In the genomic region with DNA sequence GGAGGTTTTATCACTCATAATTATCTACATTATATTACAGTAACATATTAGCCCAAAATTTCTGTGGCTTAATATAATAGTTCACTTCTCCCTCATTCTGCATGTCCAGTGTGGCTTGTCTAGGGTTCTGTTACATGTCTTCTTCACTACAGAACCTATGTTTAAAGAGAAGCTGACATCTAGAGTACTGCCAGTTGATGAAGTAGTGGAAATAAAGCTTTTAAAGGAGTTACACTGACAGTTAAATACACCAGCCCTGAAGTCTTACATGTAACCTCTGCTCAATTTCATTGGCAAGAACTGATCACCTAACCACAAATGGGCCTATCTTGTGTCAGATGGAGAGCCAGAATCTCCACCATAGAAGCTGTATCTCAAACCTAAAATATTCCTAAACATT, we compare ENCODE assay signal across 1 cellular context.
TF ChIP-seq lines count a peak whose summit lies in the region.

No MANE protein-coding gene starts in this region.

TF ChIP-seq in SK-N-SH, 30 proteins besides CTCF, POLR2A, EP300 and RAD21 (continued from another document):
- TF ChIP-seq, protein P1, sequence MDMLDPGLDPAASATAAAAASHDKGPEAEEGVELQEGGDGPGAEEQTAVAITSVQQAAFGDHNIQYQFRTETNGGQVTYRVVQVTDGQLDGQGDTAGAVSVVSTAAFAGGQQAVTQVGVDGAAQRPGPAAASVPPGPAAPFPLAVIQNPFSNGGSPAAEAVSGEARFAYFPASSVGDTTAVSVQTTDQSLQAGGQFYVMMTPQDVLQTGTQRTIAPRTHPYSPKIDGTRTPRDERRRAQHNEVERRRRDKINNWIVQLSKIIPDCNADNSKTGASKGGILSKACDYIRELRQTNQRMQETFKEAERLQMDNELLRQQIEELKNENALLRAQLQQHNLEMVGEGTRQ (IDR thresholded peaks at IDR 0.05; ENCODE audit: borderline replicate concordance, low read depth, low read length): no peak
- TF ChIP-seq RFX5 (IDR thresholded peaks at IDR 0.05; ENCODE audit: low read length): no peak
- no peak for TF ChIP-seq POLR2AphosphoS5 (IDR thresholded peaks at IDR 0.05; ENCODE audit: low read depth, low read length)
- TF ChIP-seq, protein P2, sequence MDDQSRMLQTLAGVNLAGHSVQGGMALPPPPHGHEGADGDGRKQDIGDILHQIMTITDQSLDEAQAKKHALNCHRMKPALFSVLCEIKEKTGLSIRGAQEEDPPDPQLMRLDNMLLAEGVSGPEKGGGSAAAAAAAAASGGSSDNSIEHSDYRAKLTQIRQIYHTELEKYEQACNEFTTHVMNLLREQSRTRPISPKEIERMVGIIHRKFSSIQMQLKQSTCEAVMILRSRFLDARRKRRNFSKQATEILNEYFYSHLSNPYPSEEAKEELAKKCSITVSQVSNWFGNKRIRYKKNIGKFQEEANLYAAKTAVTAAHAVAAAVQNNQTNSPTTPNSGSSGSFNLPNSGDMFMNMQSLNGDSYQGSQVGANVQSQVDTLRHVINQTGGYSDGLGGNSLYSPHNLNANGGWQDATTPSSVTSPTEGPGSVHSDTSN (IDR thresholded peaks at IDR 0.05): no peak
- TF ChIP-seq SMC3 (IDR thresholded peaks at IDR 0.05; ENCODE audit: low read depth, low read length): no peak
- TF ChIP-seq, protein P3, sequence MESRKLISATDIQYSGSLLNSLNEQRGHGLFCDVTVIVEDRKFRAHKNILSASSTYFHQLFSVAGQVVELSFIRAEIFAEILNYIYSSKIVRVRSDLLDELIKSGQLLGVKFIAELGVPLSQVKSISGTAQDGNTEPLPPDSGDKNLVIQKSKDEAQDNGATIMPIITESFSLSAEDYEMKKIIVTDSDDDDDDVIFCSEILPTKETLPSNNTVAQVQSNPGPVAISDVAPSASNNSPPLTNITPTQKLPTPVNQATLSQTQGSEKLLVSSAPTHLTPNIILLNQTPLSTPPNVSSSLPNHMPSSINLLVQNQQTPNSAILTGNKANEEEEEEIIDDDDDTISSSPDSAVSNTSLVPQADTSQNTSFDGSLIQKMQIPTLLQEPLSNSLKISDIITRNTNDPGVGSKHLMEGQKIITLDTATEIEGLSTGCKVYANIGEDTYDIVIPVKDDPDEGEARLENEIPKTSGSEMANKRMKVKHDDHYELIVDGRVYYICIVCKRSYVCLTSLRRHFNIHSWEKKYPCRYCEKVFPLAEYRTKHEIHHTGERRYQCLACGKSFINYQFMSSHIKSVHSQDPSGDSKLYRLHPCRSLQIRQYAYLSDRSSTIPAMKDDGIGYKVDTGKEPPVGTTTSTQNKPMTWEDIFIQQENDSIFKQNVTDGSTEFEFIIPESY (IDR thresholded peaks at IDR 0.05; ENCODE audit: borderline replicate concordance, low read depth): no peak
- no peak for TF ChIP-seq CHD2 (IDR thresholded peaks at IDR 0.05; ENCODE audit: low read length, partially characterized antibody)
- TF ChIP-seq RXRA (IDR thresholded peaks at IDR 0.05; ENCODE audit: borderline replicate concordance, low read depth): no peak
- TF ChIP-seq NRF1 (IDR thresholded peaks at IDR 0.05; ENCODE audit: low read depth, low read length): no peak
- no peak for TF ChIP-seq TEAD4 (IDR thresholded peaks at IDR 0.05; ENCODE audit: borderline replicate concordance, insufficient read depth)
